In the genomic region with DNA sequence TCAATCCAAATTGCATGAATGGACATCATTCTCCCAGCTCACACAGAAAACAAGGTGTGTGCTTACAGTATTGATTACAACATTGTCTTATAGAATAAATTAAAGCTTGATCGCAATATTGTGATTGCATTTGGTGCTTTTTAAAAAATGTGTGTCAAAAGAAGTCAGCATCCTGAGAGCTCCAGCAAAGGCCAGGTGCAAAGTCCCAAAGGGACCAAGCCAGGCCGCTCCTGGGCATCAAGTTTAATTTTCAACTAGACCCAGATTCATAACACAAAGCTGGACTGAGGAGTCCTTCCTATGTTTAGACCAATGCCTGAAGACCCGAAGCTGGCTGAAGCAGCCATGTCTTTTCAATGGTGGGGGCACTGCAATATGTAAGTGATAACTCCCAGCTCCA, we compare ENCODE assay signal across 28 cellular contexts.
"Had no signal": no experiment of that assay in that cellular context is flagged by ENCODE, and none has a peak within 500 bp of the region (broad histone marks: within the 10 kb centered on the region; RNA-seq: fewer than 3 reads in every experiment).

No MANE protein-coding gene starts in this region.

- H3K4me1 ChIP-seq: colonic mucosa, esophagus muscularis mucosa, esophagus squamous epithelium, foreskin keratinocyte, gastrocnemius medialis, gastroesophageal sphincter, heart left ventricle, heart right ventricle had no signal

- DNase-seq: colonic mucosa; cortex of kidney; dermis blood vessel endothelial cell; dorsolateral prefrontal cortex; effector CD4-positive, alpha-beta T cell; effector CD8-positive, alpha-beta T cell; effector memory CD4-positive, alpha-beta T cell; effector memory CD8-positive, alpha-beta T cell; endodermal cell; erythroblast; esophagus squamous epithelium; foreskin fibroblast; foreskin keratinocyte; foreskin melanocyte; gastrocnemius medialis; glutamatergic neuron; head of caudate nucleus; heart left ventricle; heart right ventricle had no signal

- ATAC-seq: effector memory CD8-positive, alpha-beta T cell; esophagus mucosa; foreskin keratinocyte; gastrocnemius medialis; gastroesophageal sphincter; heart left ventricle; heart right ventricle had no signal

- FAIRE-seq: colon, endometrium, endothelial cell of umbilical vein, frontal cortex had no signal

- H3K4me3 ChIP-seq: colonic mucosa, coronary artery, dorsolateral prefrontal cortex, esophagus muscularis mucosa, esophagus squamous epithelium, gastrocnemius medialis, gastroesophageal sphincter, heart left ventricle, heart right ventricle had no signal

- H3K36me3 ChIP-seq: colonic mucosa, esophagus muscularis mucosa, esophagus squamous epithelium, gastrocnemius medialis, gastroesophageal sphincter, heart left ventricle, heart right ventricle had no signal

- H3K9me3 ChIP-seq: colonic mucosa, esophagus muscularis mucosa, esophagus squamous epithelium, gastrocnemius medialis, gastroesophageal sphincter, heart left ventricle, heart right ventricle had no signal

- H3K27ac ChIP-seq: colonic mucosa, coronary artery, dorsolateral prefrontal cortex, epithelial cell of prostate, esophagus muscularis mucosa, esophagus squamous epithelium, foreskin keratinocyte, gastrocnemius medialis, gastroesophageal sphincter, heart left ventricle, heart right ventricle had no signal

- H3K27me3 ChIP-seq: colonic mucosa, foreskin keratinocyte, gastrocnemius medialis had no signal
